Comparison of ENCODE assay signal across 1 cellular context in genomic region chr10:22226599-22226998, GRCh38.
TF ChIP-seq lines count a peak whose summit lies in the region.

No MANE protein-coding gene starts in this region.

TF ChIP-seq in K562, 482 proteins besides CTCF, POLR2A, EP300 and RAD21 (continued from another document and continues in another):
- TF ChIP-seq ZNF592 (IDR thresholded peaks at IDR 0.05): 0 out of 2 replicates have a peak, but pooled peaks have one; percentile 36
- no peak for TF ChIP-seq HINFP (tag; conservative IDR thresholded peaks at IDR 0.05; ENCODE audit: low read depth)
- no peak for TF ChIP-seq CBFA2T2 (conservative IDR thresholded peaks at IDR 0.05)
- TF ChIP-seq SAFB (IDR thresholded peaks at IDR 0.05; ENCODE audit: borderline replicate concordance, low read depth, low read length): no peak
- no peak for TF ChIP-seq ZNF778 (CRISPR knock-in tag; IDR thresholded peaks at IDR 0.05)
- TF ChIP-seq SMARCC2 (IDR thresholded peaks at IDR 0.05; ENCODE audit: low read depth): no peak
- no peak for TF ChIP-seq TCF3 (CRISPR knock-in tag; IDR thresholded peaks at IDR 0.05)
- no peak for TF ChIP-seq ZBTB8A (IDR thresholded peaks at IDR 0.05; ENCODE audit: partially characterized antibody)
- TF ChIP-seq ZNF740 (CRISPR knock-in tag; IDR thresholded peaks at IDR 0.05): no peak
- TF ChIP-seq ZNF740 (tag; IDR thresholded peaks at IDR 0.05): no peak
- no peak for TF ChIP-seq STAT5B (CRISPR knock-in tag; IDR thresholded peaks at IDR 0.05)
- TF ChIP-seq ZNF586 (CRISPR knock-in tag; conservative IDR thresholded peaks at IDR 0.05): no peak
- no peak for TF ChIP-seq TAF15 (IDR thresholded peaks at IDR 0.05; ENCODE audit: low read depth, low read length)
- no peak for TF ChIP-seq SMAD3 (CRISPR knock-in tag; conservative IDR thresholded peaks at IDR 0.05)
- no peak for TF ChIP-seq BMI1 (IDR thresholded peaks at IDR 0.05; ENCODE audit: low read length)
- no peak for TF ChIP-seq ZNF449 (CRISPR knock-in tag; IDR thresholded peaks at IDR 0.05)
- no peak for TF ChIP-seq FOXO4 (CRISPR knock-in tag; IDR thresholded peaks at IDR 0.05)
- no peak for TF ChIP-seq CHD2 (IDR thresholded peaks at IDR 0.05; ENCODE audit: low read depth, low read length)
- TF ChIP-seq MYC (IDR thresholded peaks at IDR 0.05; ENCODE audit: low read depth, low read length): peak; percentile 75
- no peak for TF ChIP-seq MYC (CRISPR knock-in tag; IDR thresholded peaks at IDR 0.05; ENCODE audit: borderline replicate concordance, low read depth)
- no peak for TF ChIP-seq THRB (CRISPR knock-in tag; conservative IDR thresholded peaks at IDR 0.05)
- TF ChIP-seq POLR2H (tag; IDR thresholded peaks at IDR 0.05; ENCODE audit: low read depth): peak; percentile 47; the same call in 1 of the 2 replicates
- TF ChIP-seq SP2 (IDR thresholded peaks at IDR 0.05; ENCODE audit: extremely low read depth, low read depth, low read length, poor library complexity, severe bottlenecking): no peak
- TF ChIP-seq PHF20 (IDR thresholded peaks at IDR 0.05; ENCODE audit: partially characterized antibody): no peak
- no peak for TF ChIP-seq POLR3A (IDR thresholded peaks at IDR 0.05; ENCODE audit: borderline replicate concordance, extremely low read depth, insufficient read depth, insufficient read length)
- TF ChIP-seq PCBP1 (IDR thresholded peaks at IDR 0.05; ENCODE audit: low read depth, low read length, poor library complexity, severe bottlenecking): no peak
- no peak for TF ChIP-seq YBX1 (IDR thresholded peaks at IDR 0.05)
- no peak for TF ChIP-seq LCOR (CRISPR knock-in tag; IDR thresholded peaks at IDR 0.05)
- TF ChIP-seq MGA (IDR thresholded peaks at IDR 0.05): peak; percentile 52
- no peak for TF ChIP-seq ZNF3 (CRISPR knock-in tag; IDR thresholded peaks at IDR 0.05)
- no peak for TF ChIP-seq CEBPB (tag; IDR thresholded peaks at IDR 0.05)
- no peak for TF ChIP-seq DIDO1 (tag; IDR thresholded peaks at IDR 0.05; ENCODE audit: low read depth)
